10 cellular contexts compared by ENCODE assay signal in the genomic region with DNA sequence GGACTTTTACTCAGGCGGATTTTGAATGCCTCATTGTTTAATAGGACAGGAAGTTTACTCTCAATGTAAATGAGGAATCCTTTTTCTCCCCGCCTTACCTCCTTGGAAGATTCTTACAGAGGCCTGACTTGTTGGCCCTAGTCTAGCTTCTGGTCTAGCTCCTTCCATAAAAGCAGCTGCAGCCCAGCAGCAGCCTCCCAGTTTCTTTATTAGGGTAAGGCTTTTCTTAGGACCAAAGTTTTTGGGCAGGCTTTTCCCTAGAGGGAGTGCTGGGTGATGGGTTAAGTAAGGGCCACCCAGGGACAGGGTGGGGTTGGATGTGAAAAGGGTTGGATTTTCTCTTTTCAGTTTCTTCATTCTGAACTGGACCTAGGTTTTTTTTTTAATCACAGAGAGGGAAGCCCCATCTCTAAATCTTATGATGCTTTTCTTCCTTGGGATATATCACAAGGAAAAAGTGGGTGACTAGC. TPM values are rescaled to one million over a fixed set of nuclear protein-coding genes. Genes with fewer than 3 reads are reported as not detected.
A peak's percentile ranks its signal among the peaks of the same experiment; 100 is the strongest.
DNase-seq lines count a peak whose midpoint lies in the region; ATAC-seq and TF ChIP-seq lines count a peak whose summit lies in the region.
"Had no signal": no experiment of that assay in that cellular context is flagged by ENCODE, and none has a peak within 500 bp of the region (broad histone marks: within the 10 kb centered on the region; RNA-seq: fewer than 3 reads in every experiment).

No MANE protein-coding gene starts in this region.

- H3K9me3 Mint-ChIP-seq in activated T-cell treated with anti-CD3 and anti-CD28 coated beads, Interleukin-2, amount 50 U/mL, for 24 hours: no peaks in the 10 kb centered on the region
- H3K9me3 Mint-ChIP-seq in activated naive CD8-positive, alpha-beta T cell treated with anti-CD3 and anti-CD28 coated beads, Interleukin-2, amount 50 U/mL, for 24 hours: peaks cover 5% of the 10 kb centered on the region
- H3K9me3 Mint-ChIP-seq: dendritic cell treated with granulocyte-macrophage colony-stimulating factor and Interleukin-4, amounts not matched to agents 40 ng/mL and 50 ng/mL, for 4 days had no signal

- no peaks in the 10 kb centered on the region for H3K9me3 ChIP-seq in left lung
- H3K9me3 ChIP-seq in thyroid gland: no peaks in the 10 kb centered on the region

- H3K4me1 ChIP-seq in left lung (peaks cover 20 to 69% of the 10 kb centered on the region in 2 donors), thyroid gland (peaks cover 21 to 33% of the 10 kb centered on the region in 2 donors)

- peak overlapping the region; percentile 29 for H3K4me3 Mint-ChIP-seq in activated T-cell treated with anti-CD3 and anti-CD28 coated beads, Interleukin-2, amount 50 U/mL, for 24 hours
- H3K4me3 Mint-ChIP-seq in activated naive CD8-positive, alpha-beta T cell treated with anti-CD3 and anti-CD28 coated beads, Interleukin-2, amount 50 U/mL, for 24 hours: peak overlapping the region; percentile 35
- H3K4me3 Mint-ChIP-seq: dendritic cell treated with granulocyte-macrophage colony-stimulating factor and Interleukin-4, amounts not matched to agents 40 ng/mL and 50 ng/mL, for 4 days had no signal

- H3K27me3 ChIP-seq in left lung (no peaks in the 10 kb centered on the region), thyroid gland (no peaks in the 10 kb centered on the region)

- no peak for ATAC-seq in activated naive CD8-positive, alpha-beta T cell treated with anti-CD3 and anti-CD28 coated beads, Interleukin-2, amount 50 U/mL, for 24 hours
- ATAC-seq in left lung (no peak), HG03095 (IDR thresholded peaks at IDR 0.05; ENCODE audit: unreplicated experiment) (no peak), GM19452 (IDR thresholded peaks at IDR 0.05; ENCODE audit: unreplicated experiment) (no peak)

- no peak for TF ChIP-seq POLR2A in thyroid gland (IDR thresholded peaks at IDR 0.05)

- TF ChIP-seq CTCF in left lung (IDR thresholded peaks at IDR 0.05) (no peak), thyroid gland (IDR thresholded peaks at IDR 0.05) (no peak)

- WGBS in thyroid gland, 2 donors: 52 to 56% methylated on average over 2 of the region's 2 CpGs

- no peaks in the 10 kb centered on the region for H3K27me3 Mint-ChIP-seq in activated T-cell treated with anti-CD3 and anti-CD28 coated beads, Interleukin-2, amount 50 U/mL, for 24 hours
- H3K27me3 Mint-ChIP-seq in activated naive CD8-positive, alpha-beta T cell treated with anti-CD3 and anti-CD28 coated beads, Interleukin-2, amount 50 U/mL, for 24 hours: no peaks in the 10 kb centered on the region
- H3K27me3 Mint-ChIP-seq: dendritic cell treated with granulocyte-macrophage colony-stimulating factor and Interleukin-4, amounts not matched to agents 40 ng/mL and 50 ng/mL, for 4 days had no signal

- H3K4me1 Mint-ChIP-seq in activated T-cell treated with anti-CD3 and anti-CD28 coated beads, Interleukin-2, amount 50 U/mL, for 24 hours (ENCODE audit: low read depth): peaks cover 60% of the 10 kb centered on the region
- peaks cover 69% of the 10 kb centered on the region for H3K4me1 Mint-ChIP-seq in activated naive CD8-positive, alpha-beta T cell treated with anti-CD3 and anti-CD28 coated beads, Interleukin-2, amount 50 U/mL, for 24 hours

- intact Hi-C loops in left lung (cut with DNase I) (no loop called here), thyroid gland (cut with DNase I) (no loop called here)

- DNase-seq in activated T-cell treated with anti-CD3 and anti-CD28 coated beads, Interleukin-2, amount 50 U/mL, for 24 hours: no peak
- no peak for DNase-seq in activated T-cell treated with anti-CD3 and anti-CD28 coated beads, Interleukin-2, amount 50 U/mL, for 1 hour
- DNase-seq in activated naive CD8-positive, alpha-beta T cell treated with anti-CD3 and anti-CD28 coated beads, Interleukin-2, amount 50 U/mL, for 24 hours: no peak
- DNase-seq in left lung (no peak), thyroid gland (no peak), 8988T (no peak)
- DNase-seq: AML-193 had no signal

- H3K27ac Mint-ChIP-seq in activated T-cell treated with anti-CD3 and anti-CD28 coated beads, Interleukin-2, amount 50 U/mL, for 24 hours: peak overlapping the region; percentile 91
- H3K27ac Mint-ChIP-seq in activated naive CD8-positive, alpha-beta T cell treated with anti-CD3 and anti-CD28 coated beads, Interleukin-2, amount 50 U/mL, for 24 hours: peak overlapping the region; percentile 88
- H3K27ac Mint-ChIP-seq: dendritic cell treated with granulocyte-macrophage colony-stimulating factor and Interleukin-4, amounts not matched to agents 40 ng/mL and 50 ng/mL, for 4 days had no signal

- no peaks in the 10 kb centered on the region for H3K36me3 Mint-ChIP-seq in activated T-cell treated with anti-CD3 and anti-CD28 coated beads, Interleukin-2, amount 50 U/mL, for 24 hours (ENCODE audit: low read depth)
- H3K36me3 Mint-ChIP-seq in activated naive CD8-positive, alpha-beta T cell treated with anti-CD3 and anti-CD28 coated beads, Interleukin-2, amount 50 U/mL, for 24 hours (ENCODE audit: low read depth): no peaks in the 10 kb centered on the region

- H3K4me3 ChIP-seq in left lung: no peak overlapping the region
- H3K4me3 ChIP-seq in thyroid gland (replicated peaks in 1 of 3): no peak overlapping the region

- H3K36me3 ChIP-seq in left lung (no peaks in the 10 kb centered on the region), thyroid gland (no peaks in the 10 kb centered on the region)

- H3K27ac ChIP-seq in left lung: peak overlapping the region; percentile 90
- H3K27ac ChIP-seq in thyroid gland: peak overlapping the region; percentile 87 to 92 (median 90)

RNA-seq across cellular contexts. Expression of gene LIF, which starts 49.7 kb away (rescaled TPM):
- 10 to 100 TPM in 1 of 2 donors, 1 to 10 TPM in 1; 8.1 to 10.7 TPM for total RNA-seq in left lung
- total RNA-seq in thyroid gland: 1 to 10 TPM in 3 of 4 donors, under 1 TPM in 1; 0.89 to 2.6 (median 2.2) TPM
